ENCODE assay signal across 11 cellular contexts in genomic region chrX:57335790-57336189, GRCh38. TPM values are rescaled to one million over a fixed set of nuclear protein-coding genes. Genes with fewer than 3 reads are reported as not detected.
A peak's percentile ranks its signal among the peaks of the same experiment; 100 is the strongest.
DNase-seq lines count a peak whose midpoint lies in the region; ATAC-seq, FAIRE-seq and TF ChIP-seq lines count a peak whose summit lies in the region.
"Not testable (repeated sequence)": the region's sequence is repeated elsewhere in the genome, so short reads cannot be mapped to it uniquely, and the experiment has no call there.
"Had no signal": no experiment of that assay in that cellular context is flagged by ENCODE, and none has a peak within 500 bp of the region (broad histone marks: within the 10 kb centered on the region; RNA-seq: fewer than 3 reads in every experiment).

No MANE protein-coding gene starts in this region.

- peak; percentile 51 for DNase-seq in COLO668 (lab: John Stamatoyannopoulos, UW; ENCODE audit: unreplicated experiment)
- peak; percentile 19 to 34 for DNase-seq in HAP-1 (ENCODE audit: low spot score in 2 of 2)
- DNase-seq in NCI-H1436 (lab: John Stamatoyannopoulos, UW) = peak; percentile 26
- DNase-seq in NCI-H345 treated with DMSO at 0.1 percent for 48 hours (lab: John Stamatoyannopoulos, UW; ENCODE audit: unreplicated experiment) = peak; percentile 2
- DNase-seq in PC-3 = peak; percentile 53
- peak in 1 of 4 experiments; percentile 1 for DNase-seq in K562 (ENCODE audit: extremely low read depth in 1 of 4, low spot score in 3 of 4)
- DNase-seq in foreskin keratinocyte = peak; percentile 14 to 48
- DNase-seq in mesendoderm = peak; percentile 85

- H3K9ac ChIP-seq in PC-3 (ENCODE audit: low read length); K562 (ENCODE audit: insufficient read depth in 1 of 2, low read depth in 2 of 2, low read length in 2 of 2); mesendoderm (ENCODE audit: low read length): not testable (repeated sequence)

- POLR2A ChIA-PET in PC-3 (lab: Charles Lee; ENCODE audit: unreplicated experiment); K562 (lab: Yijun Ruan, JAX): not testable (repeated sequence)

- not testable (repeated sequence) for H3K4me3 ChIP-seq in HAP-1; PC-3 (ENCODE audit: low read length); K562; mesendoderm (ENCODE audit: low read length)

- not testable (repeated sequence) for H2AFZ ChIP-seq in PC-3 (ENCODE audit: low read length); K562 (ENCODE audit: low read depth, low read length)

- not testable (repeated sequence) for H2AK5ac ChIP-seq in mesendoderm (ENCODE audit: low read length)

- not testable (repeated sequence) for H3K27ac ChIP-seq in PC-3 (ENCODE audit: low read length); K562 (ENCODE audit: extremely low read depth, low read depth, low read length); foreskin keratinocyte
- H3K27ac ChIP-seq in mesendoderm (ENCODE audit: low read depth, low read length) = peak overlapping the region; percentile 62

- H3K79me2 ChIP-seq in PC-3 (ENCODE audit: low read length); K562 (ENCODE audit: control insufficient read depth, insufficient read depth, low read length); mesendoderm (ENCODE audit: control insufficient read depth, insufficient read depth, low read length): not testable (repeated sequence)

- not testable (repeated sequence) for H2BK15ac ChIP-seq in mesendoderm (replicated peaks; ENCODE audit: low read depth)

- not testable (repeated sequence) for TF ChIP-seq POLR2A in K562 (conservative IDR thresholded peaks at IDR 0.05)

- H3K56ac ChIP-seq in mesendoderm (ENCODE audit: low read length) = peak overlapping the region; percentile 3

- H3K18ac ChIP-seq in mesendoderm (ENCODE audit: low read length) = not testable (repeated sequence)

- TF ChIP-seq RAD21 in K562 (CRISPR knock-in tag; conservative IDR thresholded peaks at IDR 0.05 in 1 of 2, IDR thresholded peaks at IDR 0.05 in 1 of 2) = not testable (repeated sequence)

- WGBS in K562 (ENCODE audit: insufficient coverage, low coverage, missing lambda C conversion rate) = 0% methylated on average over 1 of the region's 2 CpGs
- no CpG with 5 or more reads among the region's 2 CpGs for WGBS in mesendoderm (ENCODE audit: extremely low coverage, insufficient coverage, low lambda C conversion rate)

- H3K9me1 ChIP-seq in K562 (ENCODE audit: control insufficient read depth, insufficient read depth, low read length) = not testable (repeated sequence)

- not testable (repeated sequence) for H4K8ac ChIP-seq in mesendoderm (ENCODE audit: low read depth, low read length)

- TF ChIP-seq EP300 in K562 (IDR thresholded peaks at IDR 0.05; ENCODE audit: low read length) = not testable (repeated sequence)

- not testable (repeated sequence) for H2BK5ac ChIP-seq in mesendoderm (ENCODE audit: low read length)

- TF ChIP-seq CTCF in PC-3 (conservative IDR thresholded peaks at IDR 0.05; ENCODE audit: low read depth, low read length); K562 (IDR thresholded peaks at IDR 0.05 in 2 of 3, conservative IDR thresholded peaks at IDR 0.05 in 1 of 3; ENCODE audit: insufficient read depth in 2 of 3, low read depth in 1 of 3, low read length in 3 of 3); foreskin keratinocyte (conservative IDR thresholded peaks at IDR 0.05): not testable (repeated sequence)

- not testable (repeated sequence) for H3K9me2 ChIP-seq in PC-3 (replicated peaks; ENCODE audit: low read length)

- not testable (repeated sequence) for H3K23ac ChIP-seq in mesendoderm (ENCODE audit: low read length)

- CTCF ChIA-PET in PC-3 (lab: Charles Lee); K562 (lab: Yijun Ruan, JAX; ENCODE audit: low intra/inter-chr PET ratio): not testable (repeated sequence)

- H3K9me3 ChIP-seq in HAP-1; PC-3 (ENCODE audit: low read length); K562 (replicated peaks; ENCODE audit: control insufficient read depth, insufficient read depth, low read depth, low read length): not testable (repeated sequence)

- not testable (repeated sequence) for BruUV-seq in PC-3 (replicated peaks; lab: Mats Ljungman, UMichigan); K562 (replicated peaks; lab: Mats Ljungman, UMichigan)

- H3K36me3 ChIP-seq in HAP-1 (replicated peaks); PC-3 (ENCODE audit: low read depth, low read length); K562 (ENCODE audit: control insufficient read depth, insufficient read depth, low read length); mesendoderm (ENCODE audit: control insufficient read depth, insufficient read depth, low read length): not testable (repeated sequence)

- not testable (repeated sequence) for H3K4me1 ChIP-seq in HAP-1; PC-3 (ENCODE audit: insufficient read depth, low read length); K562 (replicated peaks in 1 of 2; ENCODE audit: control insufficient read depth in 2 of 2, insufficient read depth in 2 of 2, low read length in 2 of 2); foreskin keratinocyte; mesendoderm (ENCODE audit: control insufficient read depth, low read depth, low read length)

- H3K4me2 ChIP-seq in PC-3 (ENCODE audit: low read length); K562 (ENCODE audit: insufficient read depth, low read length); mesendoderm (ENCODE audit: low read length): not testable (repeated sequence)

- not testable (repeated sequence) for H4K20me1 ChIP-seq in PC-3 (ENCODE audit: low read length); K562 (replicated peaks; ENCODE audit: control insufficient read depth, insufficient read depth, low read length)

- in situ Hi-C loops in HAP-1 (cut with MboI; ENCODE audit: low sequenced_read_pairs); K562 (cut with MboI): not testable (repeated sequence)

- not testable (repeated sequence) for H2BK120ac ChIP-seq in mesendoderm (ENCODE audit: low read depth, low read length)

- intact Hi-C loops in PC-3 (cut with micrococcal nuclease); K562 (cut with micrococcal nuclease): not testable (repeated sequence)

- not testable (repeated sequence) for H4K5ac ChIP-seq in mesendoderm (ENCODE audit: low read length)

- FAIRE-seq in K562 (lab: Jason Lieb, UNC) = not testable (repeated sequence)

- H3K4ac ChIP-seq in mesendoderm (ENCODE audit: low read depth, low read length) = not testable (repeated sequence)

- not testable (repeated sequence) for H3K79me1 ChIP-seq in mesendoderm (ENCODE audit: low read length)

- H3K27me3 ChIP-seq in HAP-1 (ENCODE audit: low read depth); PC-3 (ENCODE audit: low read length); K562 (ENCODE audit: control insufficient read depth in 2 of 2, insufficient read depth in 2 of 2, low read length in 2 of 2); foreskin keratinocyte; mesendoderm (ENCODE audit: insufficient read depth, low read length, poor library complexity): not testable (repeated sequence)

- ATAC-seq in PC-3 (peak; percentile 35), foreskin keratinocyte (peak; percentile 48)
- ATAC-seq in K562 = not testable (repeated sequence)

- H3F3A ChIP-seq in PC-3 (ENCODE audit: low read length, unreplicated experiment) = not testable (repeated sequence)

TF ChIP-seq in K562, 482 proteins besides CTCF, POLR2A, EP300 and RAD21:
- peak; percentile 45 for TF ChIP-seq CBFA2T3 (IDR thresholded peaks at IDR 0.05)

RNA-seq across cellular contexts. Expression of gene FAAH2, which starts 49.3 kb away (rescaled TPM):
- total RNA-seq in PC-3 (2014; rRNA removed) (1.6 and 4.5 TPM in 2 replicates), K562 (2014; rRNA removed) (0.20 and 0.41 TPM in 2 replicates), K562 (2014; rRNA removed; fragmentation: Illumina TruSeq; extraction: Trizol) (0.47 and 0.80 TPM in 2 replicates), K562 (2015; rRNA removed; fragmentation: Illumina TruSeq; extraction: Trizol) (0.19 and 0.65 TPM in 2 replicates), K562 (2021) (0.38 and 0.47 TPM in 2 replicates), foreskin keratinocyte (0.92 TPM in 2 replicates)
- total RNA-seq in K562 (2011; cell fraction: chromatin; rRNA removed; ENCODE audit: low replicate concordance) = 0.58 and 0.76 TPM in 2 replicates
- 0.33 and 0.66 TPM in 2 replicates for total RNA-seq in K562 (2011; cell fraction: nucleolus; rRNA removed)
- total RNA-seq in K562 (2011; cell fraction: nucleoplasm; rRNA removed) = 1.0 and 3.1 TPM in 2 replicates
- polyA plus RNA-seq in K562 (2011; rRNA removed) (0.19 and 0.20 TPM in 2 replicates), K562 (2014; fragmentation: Illumina TruSeq; extraction: Trizol) (0.28 and 0.33 TPM in 2 replicates), K562 (2014; fragmentation: Nextera tagmentation; extraction: Ambion mirVana) (1 to 10 TPM in 1 of 2 experiments, under 1 TPM in 1; 0.90 to 1.1 TPM), K562 (2014; rRNA removed) (0.07 and 0.26 TPM in 2 replicates), foreskin keratinocyte (0.73 and 1.0 TPM in 2 replicates)
- polyA plus RNA-seq in K562 (2011; cell fraction: cytosol; rRNA removed) = 0.21 and 0.32 TPM in 2 replicates
- 0.21 and 0.51 TPM in 2 replicates for polyA plus RNA-seq in K562 (2011; cell fraction: nucleus; rRNA removed)
- polyA plus RNA-seq in K562 (2012) = 0.42 and 0.90 TPM in 2 replicates
- 0.18 and 0.60 TPM in 2 replicates for polyA minus RNA-seq in K562 (2011; rRNA and poly(A)+ RNA removed)
- polyA minus RNA-seq in K562 (2011; cell fraction: cytosol; rRNA and poly(A)+ RNA removed) = 0.38 TPM in 1 of 2 replicates, not detected in the other
- polyA minus RNA-seq in K562 (2011; cell fraction: nucleus; rRNA and poly(A)+ RNA removed) = 0.27 and 0.56 TPM in 2 replicates
- polyA plus RNA-seq in mesendoderm (2013, experiment 1 of 2) = 5.6 TPM
- polyA plus RNA-seq in mesendoderm (2013, experiment 2 of 2) = 4.3 TPM
- total RNA-seq: HFFc6, LHCN-M2, Right ventricle myocardium superior had no signal
